9 cellular contexts compared by ENCODE assay signal in genomic region chr4:147160908-147161513, GRCh38.
A peak's percentile ranks its signal among the peaks of the same experiment; 100 is the strongest.
DNase-seq lines count a peak whose midpoint lies in the region; ATAC-seq and TF ChIP-seq lines count a peak whose summit lies in the region.
"Had no signal": no experiment of that assay in that cellular context is flagged by ENCODE, and none has a peak within 500 bp of the region (broad histone marks: within the 10 kb centered on the region; RNA-seq: fewer than 3 reads in every experiment).

No MANE protein-coding gene starts in this region.

- peaks cover 31% of the 10 kb centered on the region for H3K27me3 Mint-ChIP-seq in activated T-helper 17 cell treated with anti-CD3 and anti-CD28 coated beads, Interleukin-2, amount 50 U/mL, for 72 hours

- H3K27ac Mint-ChIP-seq in activated T-helper 17 cell treated with anti-CD3 and anti-CD28 coated beads, Interleukin-2, amount 50 U/mL, for 72 hours = no peak overlapping the region
- H3K27ac Mint-ChIP-seq: activated naive CD4-positive, alpha-beta T cell treated with anti-CD3 and anti-CD28 coated beads, Interleukin-2, amount 50 U/mL, for 72 hours had no signal

- H3K27ac ChIP-seq in colonic mucosa = no peak overlapping the region
- no peak overlapping the region for H3K27ac ChIP-seq in right lobe of liver

- no peaks in the 10 kb centered on the region for H3K36me3 Mint-ChIP-seq in activated T-helper 17 cell treated with anti-CD3 and anti-CD28 coated beads, Interleukin-2, amount 50 U/mL, for 72 hours (ENCODE audit: low read depth)
- H3K36me3 Mint-ChIP-seq: activated naive CD4-positive, alpha-beta T cell treated with anti-CD3 and anti-CD28 coated beads, Interleukin-2, amount 50 U/mL, for 72 hours had no signal

- no peak overlapping the region for H3K4me3 Mint-ChIP-seq in activated T-helper 17 cell treated with anti-CD3 and anti-CD28 coated beads, Interleukin-2, amount 50 U/mL, for 72 hours

- TF ChIP-seq CTCF in colonic mucosa (IDR thresholded peaks at IDR 0.05) (peak; percentile 74), right lobe of liver (IDR thresholded peaks at IDR 0.05) (peak; percentile 57 to 79 (median 72))

- intact Hi-C loops in colonic mucosa (cut with DNase I) (loop anchor here (5.0 to 10.0 kb wide), 3 partner anchors 214 to 431 kb away; no protein-coding TSS in a partner anchor), right lobe of liver (cut with DNase I) (no loop called here), posterior vena cava (cut with DNase I) (no loop called here)

- H3K9me3 ChIP-seq in colonic mucosa (no peaks in the 10 kb centered on the region), right lobe of liver (no peaks in the 10 kb centered on the region)

- H3K4me1 ChIP-seq in colonic mucosa = no peaks in the 10 kb centered on the region
- peaks cover 0 to 4% (median 0%) of the 10 kb centered on the region in 4 donors for H3K4me1 ChIP-seq in right lobe of liver

- WGBS in right lobe of liver (ENCODE audit: insufficient coverage, low coverage, low lambda C conversion rate, missing lambda C conversion rate) = 33% methylated on average over 3 of the region's 3 CpGs

- DNase-seq in Daoy (ENCODE audit: low read depth) (peak; percentile 5), NCI-H524 treated with DMSO at 0.1 percent for 48 hours (lab: John Stamatoyannopoulos, UW) (peak; percentile 18), colonic mucosa (peak; percentile 22), right lobe of liver (no peak), posterior vena cava (ENCODE audit: low spot score) (no peak)

- TF ChIP-seq POLR2A in right lobe of liver (IDR thresholded peaks at IDR 0.05) = no peak

- H3K9ac ChIP-seq in colonic mucosa (ENCODE audit: low read depth in 2 of 2, low read length in 2 of 2) = no peak overlapping the region

- H3K9me3 Mint-ChIP-seq in activated T-helper 17 cell treated with anti-CD3 and anti-CD28 coated beads, Interleukin-2, amount 50 U/mL, for 72 hours = no peaks in the 10 kb centered on the region
- H3K9me3 Mint-ChIP-seq: activated naive CD4-positive, alpha-beta T cell treated with anti-CD3 and anti-CD28 coated beads, Interleukin-2, amount 50 U/mL, for 72 hours had no signal

- peak; percentile 91 for ATAC-seq in GM19035 (IDR thresholded peaks at IDR 0.05; ENCODE audit: unreplicated experiment)
- peak; percentile 95 for ATAC-seq in HG03060 (IDR thresholded peaks at IDR 0.05; ENCODE audit: low read depth, unreplicated experiment)
- ATAC-seq in right lobe of liver = peak; percentile 80 to 89 (median 84)
- no peak for ATAC-seq in activated T-helper 17 cell treated with anti-CD3 and anti-CD28 coated beads, Interleukin-2, amount 50 U/mL, for 72 hours (replicated peaks)

- H3K4me3 ChIP-seq in colonic mucosa (no peak overlapping the region), right lobe of liver (no peak overlapping the region)

- H3K36me3 ChIP-seq in colonic mucosa (no peaks in the 10 kb centered on the region), right lobe of liver (no peaks in the 10 kb centered on the region)

- H3K4me1 Mint-ChIP-seq in activated T-helper 17 cell treated with anti-CD3 and anti-CD28 coated beads, Interleukin-2, amount 50 U/mL, for 72 hours = no peaks in the 10 kb centered on the region

- H3K27me3 ChIP-seq in colonic mucosa (no peaks in the 10 kb centered on the region), right lobe of liver (no peaks in the 10 kb centered on the region)

Comparison
In these comparisons a context has a peak if more than half of its experiments do, and no peak if none do; other contexts are left out.
1. DNase-seq: peak in Daoy (single experiment), NCI-H524 treated with DMSO at 0.1 percent for 48 hours (single experiment) and colonic mucosa (single experiment); none in right lobe of liver (0 of 3) and posterior vena cava (single experiment).